ENCODE assay signal across 17 cellular contexts in genomic region chr4:6984611-6985115, GRCh38. TPM values are rescaled to one million over a fixed set of nuclear protein-coding genes. Genes with fewer than 3 reads are reported as not detected.
DNase-seq lines count a peak whose midpoint lies in the region; ATAC-seq and TF ChIP-seq lines count a peak whose summit lies in the region.
"Had no signal": no experiment of that assay in that cellular context is flagged by ENCODE, and none has a peak within 500 bp of the region (broad histone marks: within the 10 kb centered on the region; RNA-seq: fewer than 3 reads in every experiment).

No MANE protein-coding gene starts in this region.

- H3K4me1 ChIP-seq in BLaER1: peaks cover 65% of the 10 kb centered on the region
- peaks cover 57% of the 10 kb centered on the region for H3K4me1 ChIP-seq in CD4-positive, alpha-beta memory T cell (ENCODE audit: insufficient read depth, low read length)

- peak overlapping the region; percentile 53 to 99 (median 94) for H3K4me3 Mint-ChIP-seq in CD4-positive, alpha-beta memory T cell
- peak overlapping the region; percentile 38 for H3K4me3 Mint-ChIP-seq in natural killer cell treated with Interleukin-12 subunit alpha and Interleukin-12 subunit beta and Interleukin-15 and Interleukin-18, amount 100 ng/mL, for 72 hours

- CTCF ChIA-PET in CD4-positive, alpha-beta memory T cell (lab: Charles Lee; ENCODE audit: partially characterized antibody): interaction anchor here (0.8 to 3.6 kb wide), 4 partner anchors 10 to 73 kb away, joined by 3 to 21 read pairs (median 4); no protein-coding TSS in a partner anchor
- CTCF ChIA-PET in GM10248 (lab: Yijun Ruan, JAX): interaction anchor here (0.7 to 5.4 kb wide), 9 partner anchors 11 to 265 kb away, joined by 3 to 54 read pairs (median 3); partner anchors contain the start of genes GRPEL1 and TADA2B

- POLR2A ChIA-PET in CD4-positive, alpha-beta memory T cell (lab: Charles Lee; ENCODE audit: partially characterized antibody): interaction anchor here (0.7 to 1.5 kb wide), 3 partner anchors 10 to 83 kb away, joined by 3 read pairs; partner anchors contain the start of gene TBC1D14
- POLR2A ChIA-PET in GM10248 (lab: Yijun Ruan, JAX): interaction anchor here (0.7 kb wide), 1 partner anchor 30 kb away, joined by 3 read pairs; no protein-coding TSS in a partner anchor

- H3K4me2 ChIP-seq in BLaER1: peak overlapping the region; percentile 97
- H3K4me2 ChIP-seq: GM23338 had no signal

- H3K4me1 Mint-ChIP-seq in CD4-positive, alpha-beta memory T cell: peaks cover 54 to 80% (median 60%) of the 10 kb centered on the region in 4 donors
- peaks cover 41 to 46% of the 10 kb centered on the region in 2 donors for H3K4me1 Mint-ChIP-seq in natural killer cell treated with Interleukin-12 subunit alpha and Interleukin-12 subunit beta and Interleukin-15 and Interleukin-18, amount 100 ng/mL, for 72 hours (ENCODE audit: low read depth in 2 of 2)

- H3K27me3 Mint-ChIP-seq in CD4-positive, alpha-beta memory T cell: no peaks in the 10 kb centered on the region
- H3K27me3 Mint-ChIP-seq in natural killer cell treated with Interleukin-12 subunit alpha and Interleukin-12 subunit beta and Interleukin-15 and Interleukin-18, amount 100 ng/mL, for 72 hours: no peaks in the 10 kb centered on the region
- H3K27me3 Mint-ChIP-seq: activated naive CD8-positive, alpha-beta T cell treated with anti-CD3 and anti-CD28 coated beads for 36 hours had no signal

- H3K27me3 ChIP-seq in BLaER1: no peaks in the 10 kb centered on the region
- H3K27me3 ChIP-seq in CD4-positive, alpha-beta memory T cell (ENCODE audit: insufficient read depth, low read length): no peaks in the 10 kb centered on the region
- H3K27me3 ChIP-seq: SJCRH30 had no signal

- no peaks in the 10 kb centered on the region for H3K9me3 Mint-ChIP-seq in CD4-positive, alpha-beta memory T cell
- H3K9me3 Mint-ChIP-seq in natural killer cell treated with Interleukin-12 subunit alpha and Interleukin-12 subunit beta and Interleukin-15 and Interleukin-18, amount 100 ng/mL, for 72 hours: no peaks in the 10 kb centered on the region
- H3K9me3 Mint-ChIP-seq: activated naive CD8-positive, alpha-beta T cell treated with anti-CD3 and anti-CD28 coated beads for 36 hours; GM23338 had no signal

- peaks cover 79% of the 10 kb centered on the region for H4K20me1 ChIP-seq in BLaER1

- peak overlapping the region in 6 of 7 donors; percentile 74 to 97 (median 96) for H3K27ac Mint-ChIP-seq in CD4-positive, alpha-beta memory T cell
- H3K27ac Mint-ChIP-seq in natural killer cell treated with Interleukin-12 subunit alpha and Interleukin-12 subunit beta and Interleukin-15 and Interleukin-18, amount 100 ng/mL, for 72 hours: peak overlapping the region in 1 of 2 donors; percentile 92
- H3K27ac Mint-ChIP-seq: GM23338 had no signal

- peaks cover 40% of the 10 kb centered on the region for H3K36me3 ChIP-seq in BLaER1
- H3K36me3 ChIP-seq in CD4-positive, alpha-beta memory T cell (ENCODE audit: insufficient read depth, low read length): no peaks in the 10 kb centered on the region
- H3K36me3 ChIP-seq: SJCRH30 had no signal

- no peaks in the 10 kb centered on the region for H3K9me3 ChIP-seq in BLaER1
- H3K9me3 ChIP-seq in CD4-positive, alpha-beta memory T cell (ENCODE audit: control insufficient read depth in 1 of 2, low read length in 2 of 2): no peaks in the 10 kb centered on the region
- H3K9me3 ChIP-seq: SJCRH30 had no signal

- DNase-seq in CD4-positive, alpha-beta memory T cell: no peak
- DNase-seq in amniotic epithelial cell (ENCODE audit: low read depth): peak; percentile 8
- no peak for DNase-seq in natural killer cell treated with Interleukin-12 subunit alpha and Interleukin-12 subunit beta and Interleukin-15 and Interleukin-18, amount 100 ng/mL, for 72 hours (ENCODE audit: low spot score)
- no peak for DNase-seq in GOT3 (lab: John Stamatoyannopoulos, UW)
- DNase-seq in GM10248 (ENCODE audit: extremely low spot score): no peak
- no peak for DNase-seq in DMS153 (lab: John Stamatoyannopoulos, UW)
- DNase-seq: activated CD4-positive, CD25-positive, alpha-beta regulatory T cell; activated naive CD8-positive, alpha-beta T cell treated with anti-CD3 and anti-CD28 coated beads for 36 hours; cortex of kidney; DMS 273 treated with DMSO at 0.1 percent for 48 hours; NCI-H1048; NCI-H526 treated with DMSO at 0.1 percent for 48 hours; SJCRH30 had no signal

- H3K27ac ChIP-seq in BLaER1: no peak overlapping the region; the same call in 1 of the 2 replicates
- H3K27ac ChIP-seq in CD4-positive, alpha-beta memory T cell (ENCODE audit: low read depth, low read length): peak overlapping the region; percentile 19

- intact Hi-C loops in CD4-positive, alpha-beta memory T cell (cut with micrococcal nuclease): no loop called here

- H3K9ac ChIP-seq in BLaER1: peak overlapping the region; percentile 88

- H3K36me3 Mint-ChIP-seq in CD4-positive, alpha-beta memory T cell: peaks cover 0 to 23% of the 10 kb centered on the region in 2 donors
- no peaks in the 10 kb centered on the region for H3K36me3 Mint-ChIP-seq in natural killer cell treated with Interleukin-12 subunit alpha and Interleukin-12 subunit beta and Interleukin-15 and Interleukin-18, amount 100 ng/mL, for 72 hours

- H3K4me3 ChIP-seq in BLaER1: peak overlapping the region; percentile 86
- no peak overlapping the region for H3K4me3 ChIP-seq in CD4-positive, alpha-beta memory T cell (ENCODE audit: low read length in 2 of 2)
- H3K4me3 ChIP-seq: GM23338, skin epidermis had no signal

- ATAC-seq in natural killer cell treated with Interleukin-12 subunit alpha and Interleukin-12 subunit beta and Interleukin-15 and Interleukin-18, amount 100 ng/mL, for 72 hours: no peak
- ATAC-seq in HG02884 (IDR thresholded peaks at IDR 0.05; ENCODE audit: unreplicated experiment): no peak
- ATAC-seq: GM23338 had no signal

- no peak for TF ChIP-seq CTCF in GM10248 (IDR thresholded peaks at IDR 0.05; ENCODE audit: control extremely low read depth, extremely low read depth, low read depth, missing control alignments)

RNA-seq across cellular contexts. Expression of gene TADA2B, which starts 58.5 kb away (rescaled TPM):
- total RNA-seq in CD4-positive, alpha-beta memory T cell: 10 to 100 TPM; 46.4 to 49.0 TPM
- polyA plus RNA-seq in CD4-positive, alpha-beta memory T cell: 1 to 10 TPM; 2.8 to 4.7 TPM
- total RNA-seq in natural killer cell treated with Interleukin-12 subunit alpha and Interleukin-12 subunit beta and Interleukin-15 and Interleukin-18, amount 100 ng/mL, for 72 hours: 10 to 100 TPM; 15.8 to 16.9 TPM
